15 cellular contexts compared by ENCODE assay signal in genomic region chr7:106485919-106486318, GRCh38.
DNase-seq lines count a peak whose midpoint lies in the region; ATAC-seq and TF ChIP-seq lines count a peak whose summit lies in the region.
"Had no signal": no experiment of that assay in that cellular context is flagged by ENCODE, and none has a peak within 500 bp of the region (broad histone marks: within the 10 kb centered on the region; RNA-seq: fewer than 3 reads in every experiment).

No MANE protein-coding gene starts in this region.

- H3K4me3 Mint-ChIP-seq in Calu3 (ENCODE audit: low read depth, unreplicated experiment): peak overlapping the region; percentile 30
- H3K4me3 Mint-ChIP-seq in activated naive CD8-positive, alpha-beta T cell: no peak overlapping the region

- TF ChIP-seq POLR2A in sigmoid colon (IDR thresholded peaks at IDR 0.05): no peak
- no peak for TF ChIP-seq POLR2A in adrenal gland (IDR thresholded peaks at IDR 0.05)

- no peaks in the 10 kb centered on the region for H3K9me3 Mint-ChIP-seq in Calu3 (ENCODE audit: low read depth, unreplicated experiment)
- H3K9me3 Mint-ChIP-seq in activated naive CD8-positive, alpha-beta T cell (ENCODE audit: low read depth): no peaks in the 10 kb centered on the region

- H3K9me3 ChIP-seq in sigmoid colon (no peaks in the 10 kb centered on the region), adrenal gland (replicated peaks in 1 of 3) (no peaks in the 10 kb centered on the region)
- H3K9me3 ChIP-seq: Caco-2 had no signal

- TF ChIP-seq CTCF in Calu3 (IDR thresholded peaks at IDR 0.05; ENCODE audit: unreplicated experiment) (no peak), sigmoid colon (IDR thresholded peaks at IDR 0.05) (no peak), adrenal gland (IDR thresholded peaks at IDR 0.05) (no peak)

- BruUV-seq in Calu3 (replicated peaks; lab: Mats Ljungman, UMichigan): no TSS peak

- H3K27me3 ChIP-seq in sigmoid colon (no peaks in the 10 kb centered on the region), adrenal gland (peaks cover 6% of the 10 kb centered on the region)

- no peak for TF ChIP-seq EP300 in sigmoid colon (IDR thresholded peaks at IDR 0.05)

- CTCF ChIA-PET in Calu3 (lab: Charles Lee): interaction anchor here (0.7 to 3.0 kb wide), 5 partner anchors 23 to 309 kb away, joined by 3 to 13 read pairs (median 3); no protein-coding TSS in a partner anchor

- H3K27ac Mint-ChIP-seq in Calu3 (ENCODE audit: unreplicated experiment): peak overlapping the region; percentile 88
- H3K27ac Mint-ChIP-seq in activated naive CD8-positive, alpha-beta T cell: peak overlapping the region; percentile 92

- peaks cover 11% of the 10 kb centered on the region for H3K36me3 Mint-ChIP-seq in Calu3 (ENCODE audit: insufficient read depth, unreplicated experiment)
- no peaks in the 10 kb centered on the region for H3K36me3 Mint-ChIP-seq in activated naive CD8-positive, alpha-beta T cell

- H3K27ac ChIP-seq in sigmoid colon (peak overlapping the region in 3 of 4 donors; percentile 55 to 67 (median 57)), adrenal gland (peak overlapping the region in 1 of 5 donors; percentile 21)
- H3K27ac ChIP-seq: WERI-Rb-1 had no signal

- H3K4me1 ChIP-seq in sigmoid colon: peaks cover 0 to 28% (median 18%) of the 10 kb centered on the region in 4 donors
- H3K4me1 ChIP-seq in adrenal gland (replicated peaks in 1 of 2): no peaks in the 10 kb centered on the region
- H3K4me1 ChIP-seq: Caco-2 had no signal

- no peaks in the 10 kb centered on the region for H3K27me3 Mint-ChIP-seq in Calu3 (ENCODE audit: unreplicated experiment)
- peaks cover 8% of the 10 kb centered on the region for H3K27me3 Mint-ChIP-seq in activated naive CD8-positive, alpha-beta T cell

- intact Hi-C loops in Calu3 (cut with micrococcal nuclease; ENCODE audit: unreplicated experiment) (no loop called here), sigmoid colon (cut with DNase I) (no loop called here), adrenal gland (cut with DNase I) (no loop called here)

- H3K4me3 ChIP-seq in sigmoid colon (no peak overlapping the region), adrenal gland (no peak overlapping the region)

- H3K36me3 ChIP-seq in sigmoid colon: no peaks in the 10 kb centered on the region
- no peaks in the 10 kb centered on the region for H3K36me3 ChIP-seq in adrenal gland (replicated peaks in 1 of 2)
- H3K36me3 ChIP-seq: WERI-Rb-1 had no signal

- DNase-seq in Calu3: no peak
- DNase-seq in iris pigment epithelial cell (ENCODE audit: low read depth): peak; percentile 39
- no peak for DNase-seq in sigmoid colon
- no peak for DNase-seq in NCI-H82 (lab: John Stamatoyannopoulos, UW)
- DNase-seq in adrenal gland: no peak
- DNase-seq: Caco-2, head of caudate nucleus, left cardiac atrium, NCI-H1694 treated with DMSO at 0.1 percent for 48 hours, NCI-H510A, WERI-Rb-1 had no signal

- 88 to 97% methylated on average over 1 of the region's 1 CpG for WGBS in sigmoid colon, 2 donors
- WGBS in adrenal gland, 4 donors: 56 to 76% (median 67%) methylated on average over 1 of the region's 1 CpG

- H3K4me1 Mint-ChIP-seq in Calu3 (ENCODE audit: low read depth, unreplicated experiment): peaks cover 47% of the 10 kb centered on the region
- peaks cover 44% of the 10 kb centered on the region for H3K4me1 Mint-ChIP-seq in activated naive CD8-positive, alpha-beta T cell (ENCODE audit: low read depth)

- no peak for ATAC-seq in GM19324 (IDR thresholded peaks at IDR 0.05; ENCODE audit: low FRiP score, unreplicated experiment)
- no peak for ATAC-seq in GM18907 (IDR thresholded peaks at IDR 0.05; ENCODE audit: unreplicated experiment)
- ATAC-seq: Panc1 had no signal
